Comparison of ENCODE assay signal across 7 cellular contexts in the genomic region with DNA sequence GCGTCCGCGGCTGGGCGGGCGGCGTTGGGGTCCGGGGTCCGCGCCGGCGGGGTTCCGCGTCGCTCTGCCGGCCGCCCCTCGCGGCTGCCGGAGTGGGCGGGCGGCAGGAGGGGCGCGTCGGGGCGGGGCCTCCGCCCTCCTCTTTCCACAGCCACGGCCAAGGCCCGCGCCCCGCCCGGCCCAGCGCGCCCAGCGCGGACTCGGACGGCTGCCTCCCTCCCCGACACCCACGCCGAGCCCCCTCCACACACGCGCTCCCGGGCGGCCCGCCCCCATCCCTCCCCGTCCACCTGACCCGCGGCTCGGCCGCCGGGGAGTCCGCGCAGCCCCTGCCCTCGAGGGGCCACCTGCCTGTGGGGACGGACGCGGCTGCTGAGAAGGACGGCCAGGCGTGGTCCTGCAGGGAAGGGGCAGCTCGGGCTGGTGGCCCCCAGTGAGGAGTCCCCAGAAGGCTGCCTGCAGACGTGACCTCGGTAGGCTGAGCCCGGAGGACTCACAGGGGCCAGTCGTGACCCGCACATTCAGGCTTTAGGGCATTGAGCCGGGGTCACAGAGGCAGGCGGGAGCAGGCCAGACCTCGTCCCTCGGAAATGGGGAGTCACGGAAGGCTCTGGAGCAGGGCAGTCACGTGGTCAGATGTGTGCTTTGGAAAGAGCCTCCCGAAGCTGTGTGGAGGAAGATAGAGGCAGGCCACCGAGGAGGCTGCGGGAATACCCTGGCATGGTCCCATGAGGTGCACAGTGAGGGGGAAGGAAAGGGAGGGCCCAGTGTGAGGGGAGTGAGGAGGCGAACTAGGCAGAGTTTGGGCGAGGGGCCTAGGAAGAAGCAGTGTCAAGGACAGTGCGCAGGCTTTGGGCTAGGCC. TPM values are rescaled to one million over a fixed set of nuclear protein-coding genes. Genes with fewer than 3 reads are reported as not detected.
DNase-seq lines count a peak whose midpoint lies in the region; ATAC-seq and TF ChIP-seq lines count a peak whose summit lies in the region.

Gene COL8A2 (minus strand): TSS at position 94 of the 863 bp plus-strand sequence. CDS start 24,980 bp downstream, outside the sequence.

- H3K27ac Mint-ChIP-seq in H9, result no peak within 1 kb of the TSS
- peak within 1 kb of the TSS; percentile 0 for H3K27ac Mint-ChIP-seq in activated naive CD8-positive, alpha-beta T cell treated with anti-CD3 and anti-CD28 coated beads, Interleukin-2, amount 10 ng/mL, durations not matched to agents 7 days and 5 days
- H3K27ac Mint-ChIP-seq in activated T-helper 2 cell treated with anti-CD3 and anti-CD28 coated beads, Interferon-gamma antibody, Interleukin-2, Interleukin-4, amounts not matched to agents 10 μg/mL and 5 μg/mL and 100 μg/mL, durations not matched to agents 14 hours and 24 hours and 36 hours, result no peak within 1 kb of the TSS

- H4K5ac ChIP-seq in H9 (ENCODE audit: insufficient read length, low read depth, low read length), result no peak within 1 kb of the TSS

- H4K91ac ChIP-seq in H9 (ENCODE audit: insufficient read length, low read depth, low read length), result no peak within 1 kb of the TSS

- H2AK5ac ChIP-seq in H9 (ENCODE audit: insufficient read length, low read length), result no peak within 1 kb of the TSS

- no peaks in the 10 kb centered on the region for H3K79me2 ChIP-seq in H9 (ENCODE audit: insufficient read depth, low read length)
- no peaks in the 10 kb centered on the region for H3K79me2 ChIP-seq in smooth muscle cell (ENCODE audit: low read depth)

- no peak within 1 kb of the TSS for H2BK15ac ChIP-seq in H9 (ENCODE audit: low read depth, low read length)

- DNase-seq in H9 (peak; percentile 48), smooth muscle cell (lab: John Stamatoyannopoulos, UW; ENCODE audit: unreplicated experiment) (no peak)
- no peak for DNase-seq in activated naive CD8-positive, alpha-beta T cell treated with anti-CD3 and anti-CD28 coated beads, Interleukin-2, amount 10 ng/mL, durations not matched to agents 7 days and 5 days
- DNase-seq in activated T-helper 2 cell treated with anti-CD3 and anti-CD28 coated beads, Interferon-gamma antibody, Interleukin-2, Interleukin-4, amounts not matched to agents 10 μg/mL and 5 μg/mL and 100 μg/mL, durations not matched to agents 14 hours and 24 hours and 36 hours (ENCODE audit: low spot score), result no peak

- H3K4me1 ChIP-seq in H9 (ENCODE audit: insufficient read depth, low read length) (peaks cover 2% of the 10 kb centered on the region; the same call in 1 of the 2 replicates), iPS-15b (ENCODE audit: control insufficient read depth, insufficient read depth, low read length) (no peaks in the 10 kb centered on the region), smooth muscle cell (ENCODE audit: low read depth) (no peaks in the 10 kb centered on the region)

- peak within 1 kb of the TSS; percentile 64 for H3K4me3 ChIP-seq in iPS-15b (ENCODE audit: low read depth, low read length)
- H3K4me3 ChIP-seq in smooth muscle cell, result peak within 1 kb of the TSS; percentile 43

- no peak within 1 kb of the TSS for H2BK120ac ChIP-seq in H9 (ENCODE audit: low read depth, low read length, poor library complexity, severe bottlenecking)

- no peak within 1 kb of the TSS for H3T11ph ChIP-seq in H9 (ENCODE audit: low read length)

- H3K27me3 ChIP-seq in H9 (ENCODE audit: insufficient read depth, low read length) (peaks cover 17% of the 10 kb centered on the region; the same call in 1 of the 2 replicates), iPS-15b (ENCODE audit: control insufficient read depth, insufficient read depth, low read length) (peaks cover 33% of the 10 kb centered on the region), smooth muscle cell (ENCODE audit: low read depth) (peaks cover 3% of the 10 kb centered on the region)

- H3K4me2 ChIP-seq in H9 (ENCODE audit: insufficient read depth, insufficient read length, low read length) (peak within 1 kb of the TSS; percentile 15), smooth muscle cell (peak within 1 kb of the TSS; percentile 82)

- H3K79me1 ChIP-seq in H9 (ENCODE audit: insufficient read depth, low read depth, low read length, poor library complexity, severe bottlenecking), result no peaks in the 10 kb centered on the region

- no peaks in the 10 kb centered on the region for H3K9me3 ChIP-seq in H9 (ENCODE audit: control insufficient read depth, low read depth, low read length)
- H3K9me3 ChIP-seq in iPS-15b (ENCODE audit: control insufficient read depth, insufficient read depth, low read length), result no peaks in the 10 kb centered on the region
- no peaks in the 10 kb centered on the region for H3K9me3 ChIP-seq in smooth muscle cell (replicated peaks; ENCODE audit: low read depth)

- H3K18ac ChIP-seq in H9 (ENCODE audit: insufficient read length, low read depth, low read length), result peak within 1 kb of the TSS; percentile 7

- H3K27me3 Mint-ChIP-seq in H9 (ENCODE audit: low read depth), result peaks cover 46% of the 10 kb centered on the region
- H3K27me3 Mint-ChIP-seq in activated naive CD8-positive, alpha-beta T cell treated with anti-CD3 and anti-CD28 coated beads, Interleukin-2, amount 10 ng/mL, durations not matched to agents 7 days and 5 days, result peaks cover 34% of the 10 kb centered on the region
- peaks cover 40% of the 10 kb centered on the region for H3K27me3 Mint-ChIP-seq in activated T-helper 2 cell treated with anti-CD3 and anti-CD28 coated beads, Interferon-gamma antibody, Interleukin-2, Interleukin-4, amounts not matched to agents 10 μg/mL and 5 μg/mL and 100 μg/mL, durations not matched to agents 14 hours and 24 hours and 36 hours (ENCODE audit: low read depth)

- H3K9ac ChIP-seq in H9 (ENCODE audit: extremely low read depth, insufficient read length, low read length) (no peak within 1 kb of the TSS), iPS-15b (ENCODE audit: low read depth, low read length) (no peak within 1 kb of the TSS), smooth muscle cell (ENCODE audit: low read depth) (no peak within 1 kb of the TSS)

- peak; percentile 44 for ATAC-seq in activated naive CD8-positive, alpha-beta T cell treated with anti-CD3 and anti-CD28 coated beads, Interleukin-2, amount 10 ng/mL, durations not matched to agents 7 days and 5 days (ENCODE audit: low read depth)
- ATAC-seq in HG02759 (IDR thresholded peaks at IDR 0.05; ENCODE audit: unreplicated experiment) (no peak), GM21447 (IDR thresholded peaks at IDR 0.05; ENCODE audit: unreplicated experiment) (no peak)

- H3K36me3 ChIP-seq in iPS-15b (ENCODE audit: control insufficient read depth, insufficient read depth, low read length) (no peaks in the 10 kb centered on the region), smooth muscle cell (ENCODE audit: low read depth) (no peaks in the 10 kb centered on the region)

- peak within 1 kb of the TSS; percentile 58 to 81 for H3K4me3 Mint-ChIP-seq in H9
- H3K4me3 Mint-ChIP-seq in activated naive CD8-positive, alpha-beta T cell treated with anti-CD3 and anti-CD28 coated beads, Interleukin-2, amount 10 ng/mL, durations not matched to agents 7 days and 5 days, result peak within 1 kb of the TSS; percentile 37
- no peak within 1 kb of the TSS for H3K4me3 Mint-ChIP-seq in activated T-helper 2 cell treated with anti-CD3 and anti-CD28 coated beads, Interferon-gamma antibody, Interleukin-2, Interleukin-4, amounts not matched to agents 10 μg/mL and 5 μg/mL and 100 μg/mL, durations not matched to agents 14 hours and 24 hours and 36 hours (ENCODE audit: low read depth)

- no peaks in the 10 kb centered on the region; a peak in 1 of 5 replicates for H3K9me3 Mint-ChIP-seq in H9
- H3K9me3 Mint-ChIP-seq in activated naive CD8-positive, alpha-beta T cell treated with anti-CD3 and anti-CD28 coated beads, Interleukin-2, amount 10 ng/mL, durations not matched to agents 7 days and 5 days, result no peaks in the 10 kb centered on the region
- H3K9me3 Mint-ChIP-seq in activated T-helper 2 cell treated with anti-CD3 and anti-CD28 coated beads, Interferon-gamma antibody, Interleukin-2, Interleukin-4, amounts not matched to agents 10 μg/mL and 5 μg/mL and 100 μg/mL, durations not matched to agents 14 hours and 24 hours and 36 hours, result no peaks in the 10 kb centered on the region

- POLR2A ChIA-PET in activated naive CD8-positive, alpha-beta T cell treated with anti-CD3 and anti-CD28 coated beads, Interleukin-2, amount 10 ng/mL, durations not matched to agents 7 days and 5 days (lab: Charles Lee), result no interaction called here

- no peak for TF ChIP-seq CTCF in H9 (conservative IDR thresholded peaks at IDR 0.05)
- no peak for TF ChIP-seq CTCF in smooth muscle cell (IDR thresholded peaks at IDR 0.05; ENCODE audit: borderline replicate concordance, insufficient read depth, poor library complexity, severe bottlenecking)

- H3K23me2 ChIP-seq in H9 (ENCODE audit: insufficient read length, low read depth, low read length, poor library complexity, severe bottlenecking), result peaks cover 2% of the 10 kb centered on the region

- peak within 1 kb of the TSS; percentile 48; the same call in 1 of the 2 replicates for H3K14ac ChIP-seq in H9 (ENCODE audit: insufficient read depth, low read length)

- H2BK20ac ChIP-seq in H9 (ENCODE audit: low read depth, low read length, poor library complexity, severe bottlenecking), result no peak within 1 kb of the TSS

- WGBS in H9 (ENCODE audit: extremely low coverage, insufficient read length, low lambda C conversion rate), result no CpG with 5 or more reads among the region's 77 CpGs
- WGBS in smooth muscle cell (ENCODE audit: low lambda C conversion rate), result 55% methylated on average over 19 of the region's 77 CpGs

- H4K8ac ChIP-seq in H9 (replicated peaks; ENCODE audit: insufficient read length, low read depth, low read length), result no peak within 1 kb of the TSS

- no peak within 1 kb of the TSS for H3K4ac ChIP-seq in H9 (ENCODE audit: low read depth, low read length)

- H2BK5ac ChIP-seq in H9 (ENCODE audit: insufficient read length, low read length), result no peak within 1 kb of the TSS

- H4K20me1 ChIP-seq in H9 (ENCODE audit: control insufficient read depth, insufficient read depth, insufficient read length) (no peaks in the 10 kb centered on the region), smooth muscle cell (ENCODE audit: low read depth) (no peaks in the 10 kb centered on the region)

- no peak within 1 kb of the TSS for H3K23ac ChIP-seq in H9 (ENCODE audit: insufficient read length, low read depth, low read length)

- no peak within 1 kb of the TSS for H2AFZ ChIP-seq in H9 (ENCODE audit: low read length)
- no peak within 1 kb of the TSS for H2AFZ ChIP-seq in smooth muscle cell (ENCODE audit: low read depth)

- no peak within 1 kb of the TSS for H3K56ac ChIP-seq in H9 (ENCODE audit: insufficient read length, low read depth, low read length)

- H3K27ac ChIP-seq in H9 (ENCODE audit: insufficient read length, low read depth, low read length), result no peak within 1 kb of the TSS
- no peak within 1 kb of the TSS for H3K27ac ChIP-seq in smooth muscle cell (ENCODE audit: low read depth)

- H3K4me1 Mint-ChIP-seq in H9, result peaks cover 12 to 15% of the 10 kb centered on the region in 2 experiments
- peaks cover 8% of the 10 kb centered on the region for H3K4me1 Mint-ChIP-seq in activated naive CD8-positive, alpha-beta T cell treated with anti-CD3 and anti-CD28 coated beads, Interleukin-2, amount 10 ng/mL, durations not matched to agents 7 days and 5 days
- peaks cover 11% of the 10 kb centered on the region for H3K4me1 Mint-ChIP-seq in activated T-helper 2 cell treated with anti-CD3 and anti-CD28 coated beads, Interferon-gamma antibody, Interleukin-2, Interleukin-4, amounts not matched to agents 10 μg/mL and 5 μg/mL and 100 μg/mL, durations not matched to agents 14 hours and 24 hours and 36 hours (ENCODE audit: low read depth)

- intact Hi-C loops in activated T-helper 2 cell treated with anti-CD3 and anti-CD28 coated beads, Interferon-gamma antibody, Interleukin-2, Interleukin-4, amounts not matched to agents 10 μg/mL and 5 μg/mL and 100 μg/mL, durations not matched to agents 14 hours and 24 hours and 36 hours (cut with micrococcal nuclease), result no loop called here

- no peaks in the 10 kb centered on the region for H3F3A ChIP-seq in smooth muscle cell (ENCODE audit: low read depth)

- no peak within 1 kb of the TSS for H2BK12ac ChIP-seq in H9 (ENCODE audit: insufficient read length, low read depth, low read length)

- no peaks in the 10 kb centered on the region for H3K36me3 Mint-ChIP-seq in H9 (ENCODE audit: insufficient read depth in 1 of 3, low read depth in 3 of 3)
- H3K36me3 Mint-ChIP-seq in activated naive CD8-positive, alpha-beta T cell treated with anti-CD3 and anti-CD28 coated beads, Interleukin-2, amount 10 ng/mL, durations not matched to agents 7 days and 5 days, result no peaks in the 10 kb centered on the region
- H3K36me3 Mint-ChIP-seq in activated T-helper 2 cell treated with anti-CD3 and anti-CD28 coated beads, Interferon-gamma antibody, Interleukin-2, Interleukin-4, amounts not matched to agents 10 μg/mL and 5 μg/mL and 100 μg/mL, durations not matched to agents 14 hours and 24 hours and 36 hours (ENCODE audit: low read depth), result no peaks in the 10 kb centered on the region

RNA-seq across cellular contexts. Expression of gene COL8A2, which starts in this region (rescaled TPM):
- 1.5 TPM in 2 replicates for total RNA-seq in H9 (2021)
- under 1 TPM; 0.17 to 0.19 TPM for total RNA-seq in activated naive CD8-positive, alpha-beta T cell treated with anti-CD3 and anti-CD28 coated beads, Interleukin-2, amount 10 ng/mL, durations not matched to agents 7 days and 5 days
- total RNA-seq in smooth muscle cell, result 21.7 and 32.9 TPM in 2 replicates
- 35.9 and 59.0 TPM in 2 replicates for polyA plus RNA-seq in smooth muscle cell
- not detected in 2 replicates for total RNA-seq in activated T-helper 2 cell treated with anti-CD3 and anti-CD28 coated beads, Interferon-gamma antibody, Interleukin-2, Interleukin-4, amounts not matched to agents 10 μg/mL and 5 μg/mL and 100 μg/mL, durations not matched to agents 14 hours and 24 hours and 36 hours

Comparison
In these comparisons a context has a peak if more than half of its experiments do, and no peak if none do; other contexts are left out.
1. Peak in ATAC-seq in activated naive CD8-positive, alpha-beta T cell treated with anti-CD3 and anti-CD28 coated beads, Interleukin-2, amount 10 ng/mL, durations not matched to agents 7 days and 5 days; RNA of the gene not detected or under 1 TPM.